In the genomic region with DNA sequence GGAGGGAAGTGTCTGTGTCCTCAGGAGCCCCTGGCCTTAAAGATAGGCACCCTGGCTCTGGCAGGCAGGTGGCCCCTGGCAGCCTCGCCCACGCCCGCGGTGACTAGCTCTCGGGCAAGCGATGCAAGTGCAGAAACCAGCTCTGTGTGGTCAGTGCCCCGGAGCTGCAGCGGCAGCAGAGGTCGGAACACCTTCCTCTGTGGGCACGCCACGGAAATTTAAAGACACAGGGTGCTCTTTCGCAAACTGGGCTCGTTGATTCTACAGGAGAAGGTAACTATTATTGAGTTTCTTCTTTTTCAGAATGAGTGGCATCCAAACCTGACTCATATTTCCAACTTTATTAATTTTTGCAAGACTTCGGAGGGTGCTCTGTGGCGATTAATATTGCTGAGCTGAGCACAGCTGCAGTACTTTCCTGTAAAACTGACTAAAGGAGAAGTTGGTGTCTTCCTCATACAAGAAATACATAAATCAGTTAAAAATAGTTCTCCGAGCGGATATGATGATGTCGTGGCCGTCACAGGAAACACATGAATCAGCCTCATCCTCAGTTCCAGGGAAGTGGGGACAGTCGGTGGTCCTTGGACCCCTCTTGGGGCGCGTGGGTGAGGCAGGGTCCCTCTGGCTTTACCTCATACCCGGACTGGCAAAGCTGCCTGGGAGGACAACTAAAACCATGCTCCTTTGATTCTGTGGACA, we compare ENCODE assay signal across 8 cellular contexts.
DNase-seq lines count a peak whose midpoint lies in the region.

No MANE protein-coding gene starts in this region.

- DNase-seq in KBM-7 (peak; percentile 91), germinal center (ENCODE audit: low spot score) (peak; percentile 53), NCI-H1105 treated with DMSO at 0.1 percent for 48 hours (lab: John Stamatoyannopoulos, UW) (no peak), T1000 (lab: John Stamatoyannopoulos, UW) (no peak), NCI-H2081 (lab: John Stamatoyannopoulos, UW) (no peak), NCI-H146 (lab: John Stamatoyannopoulos, UW) (no peak)
- peak; percentile 59 for DNase-seq in activated CD4-positive, alpha-beta T cell treated with anti-CD3 and anti-CD28 coated beads, Interleukin-2, amount 10 ng/mL, durations not matched to agents 7 days and 5 days
- peak; percentile 67 to 69 for DNase-seq in stimulated activated CD4-positive, alpha-beta T cell treated with anti-CD3 and anti-CD28 coated beads, Interleukin-15, amount 100 ng/mL, for 48 hours (ENCODE audit: low read depth in 2 of 2)

- POLR2A ChIA-PET in activated CD4-positive, alpha-beta T cell treated with anti-CD3 and anti-CD28 coated beads, Interleukin-2, amount 10 ng/mL, durations not matched to agents 7 days and 5 days (lab: Charles Lee) = no interaction called here

- peak overlapping the region; percentile 77 for H3K4me3 Mint-ChIP-seq in activated CD4-positive, alpha-beta T cell treated with anti-CD3 and anti-CD28 coated beads, Interleukin-2, amount 10 ng/mL, durations not matched to agents 7 days and 5 days

- in situ Hi-C loops in KBM-7 (cut with MboI; ENCODE audit: low pct_unique_long_range_greater_than_20kb, low sequenced_read_pairs) = no loop called here

- no peaks in the 10 kb centered on the region for H3K27me3 Mint-ChIP-seq in activated CD4-positive, alpha-beta T cell treated with anti-CD3 and anti-CD28 coated beads, Interleukin-2, amount 10 ng/mL, durations not matched to agents 7 days and 5 days

- H3K4me1 Mint-ChIP-seq in activated CD4-positive, alpha-beta T cell treated with anti-CD3 and anti-CD28 coated beads, Interleukin-2, amount 10 ng/mL, durations not matched to agents 7 days and 5 days = peaks cover 40% of the 10 kb centered on the region

- CTCF ChIA-PET in activated CD4-positive, alpha-beta T cell treated with anti-CD3 and anti-CD28 coated beads, Interleukin-2, amount 10 ng/mL, durations not matched to agents 7 days and 5 days (lab: Charles Lee) = interaction anchor here (0.7 to 4.4 kb wide), 8 partner anchors 13 to 418 kb away, joined by 3 to 14 read pairs (median 3); no protein-coding TSS in a partner anchor

- H3K27ac Mint-ChIP-seq in activated CD4-positive, alpha-beta T cell treated with anti-CD3 and anti-CD28 coated beads, Interleukin-2, amount 10 ng/mL, durations not matched to agents 7 days and 5 days = peak overlapping the region; percentile 94

- H3K9me3 Mint-ChIP-seq in activated CD4-positive, alpha-beta T cell treated with anti-CD3 and anti-CD28 coated beads, Interleukin-2, amount 10 ng/mL, durations not matched to agents 7 days and 5 days = no peaks in the 10 kb centered on the region

- H3K36me3 Mint-ChIP-seq in activated CD4-positive, alpha-beta T cell treated with anti-CD3 and anti-CD28 coated beads, Interleukin-2, amount 10 ng/mL, durations not matched to agents 7 days and 5 days (ENCODE audit: low read depth) = no peaks in the 10 kb centered on the region

Comparison
In these comparisons a context has a peak if more than half of its experiments do, and no peak if none do; other contexts are left out.
1. DNase-seq: peak in KBM-7 (single experiment), activated CD4-positive, alpha-beta T cell treated with anti-CD3 and anti-CD28 coated beads, Interleukin-2, amount 10 ng/mL, durations not matched to agents 7 days and 5 days (single experiment), germinal center (single experiment) and stimulated activated CD4-positive, alpha-beta T cell treated with anti-CD3 and anti-CD28 coated beads, Interleukin-15, amount 100 ng/mL, for 48 hours (2 of 2); none in NCI-H1105 treated with DMSO at 0.1 percent for 48 hours (single experiment), T1000 (single experiment), NCI-H2081 (0 of 2) and NCI-H146 (single experiment).